1 cellular context compared by ENCODE assay signal in the genomic region with DNA sequence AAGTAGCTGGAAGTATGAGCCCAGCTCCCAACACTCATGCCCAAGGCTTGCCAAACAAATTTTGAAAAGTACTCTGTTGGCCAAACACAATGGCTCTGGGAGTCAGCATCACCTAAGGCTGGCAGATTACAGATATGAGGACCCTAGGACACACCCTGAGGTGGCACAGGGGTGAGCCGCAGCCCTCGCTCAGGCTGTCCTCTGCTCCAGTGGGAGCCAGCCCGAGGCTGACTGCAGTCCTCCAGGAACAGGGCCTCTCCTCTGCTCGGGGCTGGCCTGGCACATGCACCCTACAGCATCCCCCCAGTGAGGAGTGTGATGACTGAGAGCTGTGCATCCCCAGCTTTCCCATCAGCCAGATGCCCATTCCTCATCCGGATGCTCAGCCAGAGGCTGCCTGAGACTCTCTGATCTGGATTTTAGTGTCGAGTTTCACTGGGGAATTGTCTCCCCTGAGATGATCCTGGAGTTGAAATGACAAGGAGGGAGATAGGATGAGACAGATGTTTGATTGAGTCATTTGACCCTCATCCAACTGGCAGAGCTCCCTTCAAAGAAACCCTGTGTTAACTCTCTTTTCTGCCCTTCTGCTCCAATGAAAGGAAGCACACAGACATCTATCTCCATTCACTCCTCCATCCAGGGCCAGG.
TF ChIP-seq lines count a peak whose summit lies in the region.

No MANE protein-coding gene starts in this region.

TF ChIP-seq in SK-N-SH, 30 proteins besides CTCF, POLR2A, EP300 and RAD21 (continued from another document):
- TF ChIP-seq, protein P1, sequence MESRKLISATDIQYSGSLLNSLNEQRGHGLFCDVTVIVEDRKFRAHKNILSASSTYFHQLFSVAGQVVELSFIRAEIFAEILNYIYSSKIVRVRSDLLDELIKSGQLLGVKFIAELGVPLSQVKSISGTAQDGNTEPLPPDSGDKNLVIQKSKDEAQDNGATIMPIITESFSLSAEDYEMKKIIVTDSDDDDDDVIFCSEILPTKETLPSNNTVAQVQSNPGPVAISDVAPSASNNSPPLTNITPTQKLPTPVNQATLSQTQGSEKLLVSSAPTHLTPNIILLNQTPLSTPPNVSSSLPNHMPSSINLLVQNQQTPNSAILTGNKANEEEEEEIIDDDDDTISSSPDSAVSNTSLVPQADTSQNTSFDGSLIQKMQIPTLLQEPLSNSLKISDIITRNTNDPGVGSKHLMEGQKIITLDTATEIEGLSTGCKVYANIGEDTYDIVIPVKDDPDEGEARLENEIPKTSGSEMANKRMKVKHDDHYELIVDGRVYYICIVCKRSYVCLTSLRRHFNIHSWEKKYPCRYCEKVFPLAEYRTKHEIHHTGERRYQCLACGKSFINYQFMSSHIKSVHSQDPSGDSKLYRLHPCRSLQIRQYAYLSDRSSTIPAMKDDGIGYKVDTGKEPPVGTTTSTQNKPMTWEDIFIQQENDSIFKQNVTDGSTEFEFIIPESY (IDR thresholded peaks at IDR 0.05; ENCODE audit: borderline replicate concordance, low read depth) = no peak
- no peak for TF ChIP-seq RXRA (IDR thresholded peaks at IDR 0.05; ENCODE audit: borderline replicate concordance, low read depth)
- TF ChIP-seq CHD2 (IDR thresholded peaks at IDR 0.05; ENCODE audit: low read length, partially characterized antibody) = no peak
- TF ChIP-seq FOXJ3 (CRISPR knock-in tag; IDR thresholded peaks at IDR 0.05) = no peak
- TF ChIP-seq FOXM1 (IDR thresholded peaks at IDR 0.05; ENCODE audit: low read depth) = no peak
- TF ChIP-seq GABPA (IDR thresholded peaks at IDR 0.05; ENCODE audit: low read depth) = no peak
- no peak for TF ChIP-seq ELF1 (IDR thresholded peaks at IDR 0.05)
- peak; percentile 28; the same call in 1 of the 2 replicates for TF ChIP-seq TEAD4 (IDR thresholded peaks at IDR 0.05; ENCODE audit: borderline replicate concordance, insufficient read depth)
- TF ChIP-seq SMC3 (IDR thresholded peaks at IDR 0.05; ENCODE audit: low read depth, low read length) = no peak
- TF ChIP-seq TCF12 (IDR thresholded peaks at IDR 0.05) = peak; percentile 62
- TF ChIP-seq, protein P2, sequence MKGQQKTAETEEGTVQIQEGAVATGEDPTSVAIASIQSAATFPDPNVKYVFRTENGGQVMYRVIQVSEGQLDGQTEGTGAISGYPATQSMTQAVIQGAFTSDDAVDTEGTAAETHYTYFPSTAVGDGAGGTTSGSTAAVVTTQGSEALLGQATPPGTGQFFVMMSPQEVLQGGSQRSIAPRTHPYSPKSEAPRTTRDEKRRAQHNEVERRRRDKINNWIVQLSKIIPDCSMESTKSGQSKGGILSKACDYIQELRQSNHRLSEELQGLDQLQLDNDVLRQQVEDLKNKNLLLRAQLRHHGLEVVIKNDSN (IDR thresholded peaks at IDR 0.05; ENCODE audit: borderline replicate concordance, low read depth) = peak; percentile 39; the same call in 1 of the 2 replicates
- peak; percentile 18; the same call in 1 of the 2 replicates for TF ChIP-seq JUND (IDR thresholded peaks at IDR 0.05)
- TF ChIP-seq NFIC (IDR thresholded peaks at IDR 0.05; ENCODE audit: borderline replicate concordance) = peak; percentile 71
